ENCODE assay signal across 13 cellular contexts in the genomic region with DNA sequence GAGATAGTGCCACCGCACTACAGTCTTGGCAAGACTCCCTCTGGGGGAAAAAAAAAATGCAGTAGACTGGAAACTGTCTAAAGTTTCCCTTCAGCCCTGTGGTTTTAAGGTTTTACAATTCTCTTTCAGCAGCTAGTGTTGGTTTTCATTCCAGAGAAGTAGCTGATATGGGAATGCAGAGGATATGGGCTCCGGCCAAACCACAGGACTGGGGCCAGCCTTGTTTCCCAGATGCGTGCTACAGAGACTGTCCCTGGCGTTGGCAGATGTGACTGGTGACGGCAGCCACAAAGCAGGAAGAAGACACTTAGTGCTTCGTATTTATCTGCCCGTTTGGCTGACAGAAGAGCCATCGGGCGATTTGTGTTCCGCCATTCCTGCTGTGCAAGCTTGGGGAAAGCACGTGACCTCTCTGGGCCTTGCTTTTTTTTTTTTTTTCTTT. TPM values are rescaled to one million over a fixed set of nuclear protein-coding genes. Genes with fewer than 3 reads are reported as not detected.
DNase-seq lines count a peak whose midpoint lies in the region; ATAC-seq and TF ChIP-seq lines count a peak whose summit lies in the region.
"Had no signal": no experiment of that assay in that cellular context is flagged by ENCODE, and none has a peak within 500 bp of the region (broad histone marks: within the 10 kb centered on the region; RNA-seq: fewer than 3 reads in every experiment).

No MANE protein-coding gene starts in this region.

- no peak overlapping the region for H3K27ac ChIP-seq in SK-N-SH (ENCODE audit: low read depth in 2 of 2, low read length in 1 of 2)
- H3K27ac ChIP-seq: upper lobe of left lung, VCaP had no signal

- no peak overlapping the region; the same call in 1 of the 2 replicates for H3K4me2 ChIP-seq in SK-N-SH
- peak overlapping the region; percentile 75 for H3K4me2 ChIP-seq in skeletal muscle satellite cell (ENCODE audit: low read length)
- H3K4me2 ChIP-seq: GM23338 had no signal

- no peak overlapping the region for H2AFZ ChIP-seq in SK-N-SH (ENCODE audit: low read depth)
- H2AFZ ChIP-seq: GM23338 had no signal

- POLR2A ChIA-PET in SK-N-SH (lab: Yijun Ruan, JAX): no interaction called here

- TF ChIP-seq EP300 in SK-N-SH (IDR thresholded peaks at IDR 0.05; ENCODE audit: borderline replicate concordance in 1 of 2, low read depth in 1 of 2, low read length in 1 of 2): no peak

- no peaks in the 10 kb centered on the region for H4K20me1 ChIP-seq in SK-N-SH (ENCODE audit: insufficient read depth)

- peaks cover 9% of the 10 kb centered on the region for H3K4me1 Mint-ChIP-seq in activated naive CD8-positive, alpha-beta T cell treated with anti-CD3 and anti-CD28 coated beads for 36 hours
- H3K4me1 Mint-ChIP-seq: activated naive CD4-positive, alpha-beta T cell treated with anti-CD3 and anti-CD28 coated beads, Interleukin-2, amount 10 ng/mL, durations not matched to agents 7 days and 5 days; GM23338 had no signal

- H3K4me3 ChIP-seq in SK-N-SH (ENCODE audit: low read depth in 2 of 2, low read length in 1 of 2) (no peak overlapping the region), fibroblast of villous mesenchyme (ENCODE audit: low read depth, low read length) (no peak overlapping the region), skeletal muscle satellite cell (ENCODE audit: low read length) (peak overlapping the region; percentile 50)
- H3K4me3 ChIP-seq: GM23338, upper lobe of left lung had no signal

- H3K4me3 Mint-ChIP-seq in activated naive CD8-positive, alpha-beta T cell treated with anti-CD3 and anti-CD28 coated beads for 36 hours: no peak overlapping the region
- H3K4me3 Mint-ChIP-seq: activated naive CD4-positive, alpha-beta T cell treated with anti-CD3 and anti-CD28 coated beads, Interleukin-2, amount 10 ng/mL, durations not matched to agents 7 days and 5 days; GM23338 had no signal

- no peaks in the 10 kb centered on the region for H3K27me3 Mint-ChIP-seq in activated naive CD8-positive, alpha-beta T cell treated with anti-CD3 and anti-CD28 coated beads for 36 hours

- CTCF ChIA-PET in SK-N-SH (lab: Yijun Ruan, JAX): interaction anchor here (1.4 to 1.8 kb wide), 2 partner anchors 14 to 77 kb away, joined by 4 to 7 read pairs; no protein-coding TSS in a partner anchor

- no peaks in the 10 kb centered on the region for H3K79me2 ChIP-seq in SK-N-SH (ENCODE audit: insufficient read depth)

- no peaks in the 10 kb centered on the region for H3K9me3 Mint-ChIP-seq in activated naive CD8-positive, alpha-beta T cell treated with anti-CD3 and anti-CD28 coated beads for 36 hours
- H3K9me3 Mint-ChIP-seq: activated naive CD4-positive, alpha-beta T cell treated with anti-CD3 and anti-CD28 coated beads, Interleukin-2, amount 10 ng/mL, durations not matched to agents 7 days and 5 days had no signal

- ATAC-seq in GM18867 (IDR thresholded peaks at IDR 0.05; ENCODE audit: unreplicated experiment) (no peak), HG03457 (IDR thresholded peaks at IDR 0.05; ENCODE audit: unreplicated experiment) (no peak)
- ATAC-seq: GM23338 had no signal

- no peak for TF ChIP-seq RAD21 in SK-N-SH (IDR thresholded peaks at IDR 0.05; ENCODE audit: low read length)

- H3K9me3 ChIP-seq in SK-N-SH (no peaks in the 10 kb centered on the region), skeletal muscle satellite cell (replicated peaks; ENCODE audit: low read length) (no peaks in the 10 kb centered on the region)
- H3K9me3 ChIP-seq: upper lobe of left lung had no signal

- TF ChIP-seq CTCF in SK-N-SH (IDR thresholded peaks at IDR 0.05) (no peak), fibroblast of villous mesenchyme (IDR thresholded peaks at IDR 0.05; ENCODE audit: insufficient read depth, low read depth, low read length) (no peak)

- H3K4me1 ChIP-seq in SK-N-SH (ENCODE audit: control insufficient read depth in 1 of 2, insufficient read depth in 2 of 2, low read depth in 1 of 2, low read length in 1 of 2) (no peaks in the 10 kb centered on the region), skeletal muscle satellite cell (ENCODE audit: control insufficient read depth, insufficient read depth, low read length) (no peaks in the 10 kb centered on the region)

- no peaks in the 10 kb centered on the region for H3K36me3 Mint-ChIP-seq in activated naive CD8-positive, alpha-beta T cell treated with anti-CD3 and anti-CD28 coated beads for 36 hours
- H3K36me3 Mint-ChIP-seq: activated naive CD4-positive, alpha-beta T cell treated with anti-CD3 and anti-CD28 coated beads, Interleukin-2, amount 10 ng/mL, durations not matched to agents 7 days and 5 days had no signal

- no peak overlapping the region for H3K27ac Mint-ChIP-seq in activated naive CD8-positive, alpha-beta T cell treated with anti-CD3 and anti-CD28 coated beads for 36 hours
- H3K27ac Mint-ChIP-seq: activated naive CD4-positive, alpha-beta T cell treated with anti-CD3 and anti-CD28 coated beads, Interleukin-2, amount 10 ng/mL, durations not matched to agents 7 days and 5 days; GM23338 had no signal

- DNase-seq in GM04504 (ENCODE audit: low read depth) (peak; percentile 93), SK-N-SH (no peak), fibroblast of villous mesenchyme (ENCODE audit: low read depth) (peak; percentile 94), midbrain (lab: John Stamatoyannopoulos, UW) (no peak)
- no peak for DNase-seq in activated naive CD8-positive, alpha-beta T cell treated with anti-CD3 and anti-CD28 coated beads for 36 hours
- DNase-seq: activated naive CD4-positive, alpha-beta T cell treated with anti-CD3 and anti-CD28 coated beads, Interleukin-2, amount 10 ng/mL, durations not matched to agents 7 days and 5 days; NCI-H446 had no signal

- H3K9me2 ChIP-seq in SK-N-SH: no peaks in the 10 kb centered on the region

- H3K9ac ChIP-seq in SK-N-SH: no peak overlapping the region
- H3K9ac ChIP-seq in skeletal muscle satellite cell (ENCODE audit: low read depth, low read length): no peak overlapping the region

- no peaks in the 10 kb centered on the region; the same call in 1 of the 2 replicates for H3K27me3 ChIP-seq in SK-N-SH (ENCODE audit: insufficient read depth)
- peaks cover 18% of the 10 kb centered on the region for H3K27me3 ChIP-seq in skeletal muscle satellite cell (ENCODE audit: control insufficient read depth, insufficient read depth, low read length)
- H3K27me3 ChIP-seq: upper lobe of left lung had no signal

- 49% methylated on average over 11 of the region's 11 CpGs for WGBS in SK-N-SH (ENCODE audit: low lambda C conversion rate)

- H3K36me3 ChIP-seq in SK-N-SH (replicated peaks in 1 of 2; ENCODE audit: control insufficient read depth in 1 of 2, insufficient read depth in 2 of 2, low read length in 1 of 2): no peaks in the 10 kb centered on the region
- H3K36me3 ChIP-seq in skeletal muscle satellite cell (ENCODE audit: insufficient read depth, low read length): no peaks in the 10 kb centered on the region
- H3K36me3 ChIP-seq: upper lobe of left lung had no signal

- H3F3A ChIP-seq in SK-N-SH (replicated peaks; ENCODE audit: insufficient read depth): no peaks in the 10 kb centered on the region

TF ChIP-seq in SK-N-SH, 30 proteins besides CTCF, POLR2A, EP300 and RAD21:
- TF ChIP-seq TCF12 (IDR thresholded peaks at IDR 0.05) (peak; percentile 59), NFIC (IDR thresholded peaks at IDR 0.05; ENCODE audit: borderline replicate concordance) (peak; percentile 63)
- TF ChIP-seq, protein P1, sequence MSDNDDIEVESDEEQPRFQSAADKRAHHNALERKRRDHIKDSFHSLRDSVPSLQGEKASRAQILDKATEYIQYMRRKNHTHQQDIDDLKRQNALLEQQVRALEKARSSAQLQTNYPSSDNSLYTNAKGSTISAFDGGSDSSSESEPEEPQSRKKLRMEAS (IDR thresholded peaks at IDR 0.05; ENCODE audit: low read depth): no peak

RNA-seq across cellular contexts. Expression of a gene that starts 43.2 kb away (rescaled TPM):
- 3.1 and 3.7 TPM in 2 replicates for polyA plus RNA-seq in SK-N-SH (2012; rRNA removed)
- 2.8 and 3.6 TPM in 2 replicates for polyA plus RNA-seq in SK-N-SH (2012; cell fraction: cytosol; rRNA removed)
- polyA plus RNA-seq in SK-N-SH (2012; cell fraction: nucleus; rRNA removed): 10.8 and 11.8 TPM in 2 replicates
- total RNA-seq in fibroblast of villous mesenchyme: 6.4 and 9.9 TPM in 2 replicates
- 3.5 and 4.8 TPM in 2 replicates for total RNA-seq in skeletal muscle satellite cell (2012; rRNA removed)
- total RNA-seq in activated naive CD8-positive, alpha-beta T cell treated with anti-CD3 and anti-CD28 coated beads for 36 hours: 1 to 10 TPM; 5.7 to 6.0 TPM

RNA-seq across cellular contexts. Expression of a gene that starts 43.3 kb away (rescaled TPM):
- 9.2 and 11.2 TPM in 2 replicates for polyA plus RNA-seq in SK-N-SH (2012; rRNA removed)
- polyA plus RNA-seq in SK-N-SH (2012; cell fraction: cytosol; rRNA removed): 14.6 and 22.8 TPM in 2 replicates
- polyA plus RNA-seq in SK-N-SH (2012; cell fraction: nucleus; rRNA removed): 3.8 and 6.4 TPM in 2 replicates
- 6.1 and 12.1 TPM in 2 replicates for total RNA-seq in fibroblast of villous mesenchyme
- total RNA-seq in skeletal muscle satellite cell (2012; rRNA removed): 19.2 and 28.6 TPM in 2 replicates
- 100 to 1,000 TPM in 1 of 2 experiments, 10 to 100 TPM in 1; 97.6 to 106 TPM for total RNA-seq in activated naive CD8-positive, alpha-beta T cell treated with anti-CD3 and anti-CD28 coated beads for 36 hours

RNA-seq across cellular contexts. Expression of a gene that starts 53.6 kb away (rescaled TPM):
- 10.4 and 11.4 TPM in 2 replicates for polyA plus RNA-seq in SK-N-SH (2012; rRNA removed)
- polyA plus RNA-seq in SK-N-SH (2012; cell fraction: cytosol; rRNA removed): 9.9 and 12.2 TPM in 2 replicates
- polyA plus RNA-seq in SK-N-SH (2012; cell fraction: nucleus; rRNA removed): 6.8 and 10.9 TPM in 2 replicates
- 0.32 and 0.86 TPM in 2 replicates for total RNA-seq in fibroblast of villous mesenchyme
- total RNA-seq in skeletal muscle satellite cell (2012; rRNA removed): 0.51 TPM in 1 of 2 replicates, not detected in the other
- total RNA-seq in activated naive CD8-positive, alpha-beta T cell treated with anti-CD3 and anti-CD28 coated beads for 36 hours: 1 to 10 TPM; 3.8 to 4.7 TPM

Comparison
In these comparisons a context has a peak if more than half of its experiments do, and no peak if none do; other contexts are left out.
1. DNase-seq: peak in GM04504 (single experiment) and fibroblast of villous mesenchyme (single experiment); none in SK-N-SH (single experiment), activated naive CD8-positive, alpha-beta T cell treated with anti-CD3 and anti-CD28 coated beads for 36 hours (single experiment) and midbrain (single experiment).